8 cellular contexts compared by ENCODE assay signal in genomic region chr18:75211002-75211621, GRCh38. TPM values are rescaled to one million over a fixed set of nuclear protein-coding genes. Genes with fewer than 3 reads are reported as not detected.
DNase-seq lines count a peak whose midpoint lies in the region; ATAC-seq lines count a peak whose summit lies in the region.

No MANE protein-coding gene starts in this region.

- H3K36me3 Mint-ChIP-seq in activated naive CD8-positive, alpha-beta T cell treated with anti-CD3 and anti-CD28 coated beads for 36 hours: peaks cover 10% of the 10 kb centered on the region

- H3K4me1 Mint-ChIP-seq in activated naive CD8-positive, alpha-beta T cell treated with anti-CD3 and anti-CD28 coated beads for 36 hours: peaks cover 57% of the 10 kb centered on the region

- peak overlapping the region; percentile 94 for H3K27ac Mint-ChIP-seq in activated naive CD8-positive, alpha-beta T cell treated with anti-CD3 and anti-CD28 coated beads for 36 hours

- peak; percentile 12 for DNase-seq in NK-92 treated with Interleukin-12 subunit alpha and Interleukin-12 subunit beta, amount 100 ng/mL, for 24 hours (lab: John Stamatoyannopoulos, UW)
- DNase-seq in NK-92 (lab: John Stamatoyannopoulos, UW; ENCODE audit: unreplicated experiment) (no peak), NCI-H146 (lab: John Stamatoyannopoulos, UW) (peak; percentile 69), mucosa of gallbladder (ENCODE audit: low spot score) (no peak)
- peak; percentile 48 for DNase-seq in activated naive CD8-positive, alpha-beta T cell treated with anti-CD3 and anti-CD28 coated beads for 36 hours
- DNase-seq in stimulated activated naive CD8-positive, alpha-beta T cell treated with anti-CD3 and anti-CD28 coated beads, Interleukin-15, Interleukin-2, amounts not matched to agents 100 U/mL and 50 U/mL, for 24 hours: peak; percentile 39

- peaks cover 2% of the 10 kb centered on the region for H3K9me3 ChIP-seq in iPS-18c (ENCODE audit: control insufficient read depth, insufficient read depth, low read length)

- peak overlapping the region; percentile 95 for H3K4me3 Mint-ChIP-seq in activated naive CD8-positive, alpha-beta T cell treated with anti-CD3 and anti-CD28 coated beads for 36 hours

- peak overlapping the region; percentile 70 for H3K4me3 ChIP-seq in iPS-18c (ENCODE audit: insufficient read depth, low read depth, low read length)

- H3K27me3 Mint-ChIP-seq in activated naive CD8-positive, alpha-beta T cell treated with anti-CD3 and anti-CD28 coated beads for 36 hours: peaks cover 14% of the 10 kb centered on the region

- H3K9me3 Mint-ChIP-seq in activated naive CD8-positive, alpha-beta T cell treated with anti-CD3 and anti-CD28 coated beads for 36 hours: no peaks in the 10 kb centered on the region

- ATAC-seq in stimulated activated naive CD8-positive, alpha-beta T cell treated with anti-CD3 and anti-CD28 coated beads, Interleukin-15, Interleukin-2, amounts not matched to agents 100 U/mL and 50 U/mL, for 24 hours: no peak
- ATAC-seq in GM21619 (IDR thresholded peaks at IDR 0.05; ENCODE audit: unreplicated experiment): no peak

RNA-seq across cellular contexts. Expression of gene TSHZ1, which starts 0.5 kb away (rescaled TPM):
- total RNA-seq in activated naive CD8-positive, alpha-beta T cell treated with anti-CD3 and anti-CD28 coated beads for 36 hours: 10 to 100 TPM; 11.2 to 11.4 TPM
- 32.0 TPM for total RNA-seq in mucosa of gallbladder

RNA-seq across cellular contexts. Expression of gene PTGR3, which starts 2.2 kb away (rescaled TPM):
- 10 to 100 TPM; 20.2 to 23.2 TPM for total RNA-seq in activated naive CD8-positive, alpha-beta T cell treated with anti-CD3 and anti-CD28 coated beads for 36 hours
- 41.1 TPM for total RNA-seq in mucosa of gallbladder

Comparison
In these comparisons a context has a peak if more than half of its experiments do, and no peak if none do; other contexts are left out.
1. DNase-seq: peak in NK-92 treated with Interleukin-12 subunit alpha and Interleukin-12 subunit beta, amount 100 ng/mL, for 24 hours (single experiment), NCI-H146 (single experiment), activated naive CD8-positive, alpha-beta T cell treated with anti-CD3 and anti-CD28 coated beads for 36 hours (single experiment) and stimulated activated naive CD8-positive, alpha-beta T cell treated with anti-CD3 and anti-CD28 coated beads, Interleukin-15, Interleukin-2, amounts not matched to agents 100 U/mL and 50 U/mL, for 24 hours (single experiment); none in NK-92 (single experiment) and mucosa of gallbladder (single experiment).